ENCODE assay signal across 16 cellular contexts in genomic region chr12:96375173-96375572, GRCh38. TPM values are rescaled to one million over a fixed set of nuclear protein-coding genes. Genes with fewer than 3 reads are reported as not detected.
DNase-seq lines count a peak whose midpoint lies in the region; ATAC-seq, FAIRE-seq and TF ChIP-seq lines count a peak whose summit lies in the region.
"Had no signal": no experiment of that assay in that cellular context is flagged by ENCODE, and none has a peak within 500 bp of the region (broad histone marks: within the 10 kb centered on the region; RNA-seq: fewer than 3 reads in every experiment).

No MANE protein-coding gene starts in this region.

- FAIRE-seq in small intestine (lab: Jason Lieb, UNC): no peak
- FAIRE-seq: HTR-8/SVneo had no signal

- H3K36me3 Mint-ChIP-seq in activated T-cell treated with anti-CD3 and anti-CD28 coated beads, Interleukin-2, amount 50 U/mL, for 72 hours (ENCODE audit: insufficient read depth in 2 of 2): peaks cover 0 to 3% of the 10 kb centered on the region in 2 donors
- peaks cover 25% of the 10 kb centered on the region for H3K36me3 Mint-ChIP-seq in activated naive CD8-positive, alpha-beta T cell treated with anti-CD3 and anti-CD28 coated beads, Interleukin-2, amount 10 ng/mL, durations not matched to agents 7 days and 5 days

- intact Hi-C loops in left ventricle myocardium superior (cut with micrococcal nuclease) (no loop called here), breast epithelium (cut with DNase I; ENCODE audit: low total_unique reads) (no loop called here)

- TF ChIP-seq POLR2A in breast epithelium (IDR thresholded peaks at IDR 0.05): no peak

- no peak overlapping the region for H3K4me3 Mint-ChIP-seq in activated T-cell treated with anti-CD3 and anti-CD28 coated beads, Interleukin-2, amount 50 U/mL, for 72 hours
- H3K4me3 Mint-ChIP-seq in activated naive CD8-positive, alpha-beta T cell treated with anti-CD3 and anti-CD28 coated beads, Interleukin-2, amount 10 ng/mL, durations not matched to agents 7 days and 5 days: peak overlapping the region; percentile 34

- no peak for DNase-seq in activated T-cell treated with anti-CD3 and anti-CD28 coated beads, Interleukin-2, amount 50 U/mL, for 72 hours
- no peak for DNase-seq in activated T-cell treated with anti-CD3 and anti-CD28 coated beads, Interleukin-2, amount 50 U/mL, for 1 hour
- DNase-seq in activated naive CD8-positive, alpha-beta T cell treated with anti-CD3 and anti-CD28 coated beads, Interleukin-2, amount 10 ng/mL, durations not matched to agents 7 days and 5 days: no peak
- DNase-seq in left ventricle myocardium superior: no peak
- peak; percentile 51 for DNase-seq in small intestine
- no peak for DNase-seq in breast epithelium (ENCODE audit: low spot score in 2 of 2)
- DNase-seq: activated CD4-positive, alpha-beta T cell treated with anti-CD3 and anti-CD28 coated beads for 1 hour; DND-41; hypothalamus; NCI-H1694 treated with DMSO at 0.1 percent for 48 hours; NCI-H446; stimulated activated naive CD8-positive, alpha-beta T cell treated with anti-CD3 and anti-CD28 coated beads, Interleukin-15, Interleukin-2, amounts not matched to agents 100 U/mL and 50 U/mL, for 24 hours; T1000 had no signal

- no peaks in the 10 kb centered on the region for H3K27me3 ChIP-seq in small intestine (ENCODE audit: control insufficient read depth in 2 of 2, insufficient read depth in 2 of 2, low read length in 2 of 2)
- no peaks in the 10 kb centered on the region for H3K27me3 ChIP-seq in breast epithelium

- H3K36me3 ChIP-seq in small intestine (ENCODE audit: control insufficient read depth in 2 of 2, insufficient read depth in 2 of 2, low read length in 2 of 2) (no peaks in the 10 kb centered on the region), breast epithelium (no peaks in the 10 kb centered on the region)

- H3K4me1 ChIP-seq in small intestine (ENCODE audit: control insufficient read depth in 2 of 2, insufficient read depth in 1 of 2, low read depth in 1 of 2, low read length in 1 of 2): peaks cover 8 to 21% of the 10 kb centered on the region in 2 donors
- peaks cover 0 to 7% of the 10 kb centered on the region in 2 donors for H3K4me1 ChIP-seq in breast epithelium

- H3K4me3 ChIP-seq in small intestine (ENCODE audit: low read depth in 1 of 2, low read length in 2 of 2) (no peak overlapping the region), breast epithelium (no peak overlapping the region)

- POLR2A ChIA-PET in activated naive CD8-positive, alpha-beta T cell treated with anti-CD3 and anti-CD28 coated beads, Interleukin-2, amount 10 ng/mL, durations not matched to agents 7 days and 5 days (lab: Charles Lee): no interaction called here

- ATAC-seq in activated T-cell treated with anti-CD3 and anti-CD28 coated beads, Interleukin-2, amount 50 U/mL, for 72 hours (replicated peaks in 1 of 2): no peak
- ATAC-seq in activated naive CD8-positive, alpha-beta T cell treated with anti-CD3 and anti-CD28 coated beads, Interleukin-2, amount 10 ng/mL, durations not matched to agents 7 days and 5 days (ENCODE audit: low read depth): no peak
- ATAC-seq in left ventricle myocardium superior (peak; percentile 45), HG03378 (IDR thresholded peaks at IDR 0.05; ENCODE audit: unreplicated experiment) (no peak), HG03095 (IDR thresholded peaks at IDR 0.05; ENCODE audit: unreplicated experiment) (no peak)
- ATAC-seq: stimulated activated naive CD8-positive, alpha-beta T cell treated with anti-CD3 and anti-CD28 coated beads, Interleukin-15, Interleukin-2, amounts not matched to agents 100 U/mL and 50 U/mL, for 24 hours had no signal

- H3K9me3 Mint-ChIP-seq in activated T-cell treated with anti-CD3 and anti-CD28 coated beads, Interleukin-2, amount 50 U/mL, for 72 hours: no peaks in the 10 kb centered on the region
- H3K9me3 Mint-ChIP-seq in activated naive CD8-positive, alpha-beta T cell treated with anti-CD3 and anti-CD28 coated beads, Interleukin-2, amount 10 ng/mL, durations not matched to agents 7 days and 5 days: no peaks in the 10 kb centered on the region

- H3K27ac Mint-ChIP-seq in activated T-cell treated with anti-CD3 and anti-CD28 coated beads, Interleukin-2, amount 50 U/mL, for 72 hours: peak overlapping the region; percentile 43
- H3K27ac Mint-ChIP-seq in activated naive CD8-positive, alpha-beta T cell treated with anti-CD3 and anti-CD28 coated beads, Interleukin-2, amount 10 ng/mL, durations not matched to agents 7 days and 5 days: peak overlapping the region; percentile 26

- TF ChIP-seq CTCF in breast epithelium (IDR thresholded peaks at IDR 0.05): no peak

- H3K27me3 Mint-ChIP-seq in activated T-cell treated with anti-CD3 and anti-CD28 coated beads, Interleukin-2, amount 50 U/mL, for 72 hours (ENCODE audit: low read depth): no peaks in the 10 kb centered on the region
- no peaks in the 10 kb centered on the region for H3K27me3 Mint-ChIP-seq in activated naive CD8-positive, alpha-beta T cell treated with anti-CD3 and anti-CD28 coated beads, Interleukin-2, amount 10 ng/mL, durations not matched to agents 7 days and 5 days

- peaks cover 81% of the 10 kb centered on the region for H3K4me1 Mint-ChIP-seq in activated T-cell treated with anti-CD3 and anti-CD28 coated beads, Interleukin-2, amount 50 U/mL, for 72 hours (ENCODE audit: low read depth)
- H3K4me1 Mint-ChIP-seq in activated naive CD8-positive, alpha-beta T cell treated with anti-CD3 and anti-CD28 coated beads, Interleukin-2, amount 10 ng/mL, durations not matched to agents 7 days and 5 days: peaks cover 45% of the 10 kb centered on the region

- H3K27ac ChIP-seq in small intestine (ENCODE audit: low read depth in 1 of 2, low read length in 1 of 2): no peak overlapping the region
- H3K27ac ChIP-seq in breast epithelium: no peak overlapping the region

- H3K9me3 ChIP-seq in small intestine (ENCODE audit: control insufficient read depth, low read depth) (no peaks in the 10 kb centered on the region), breast epithelium (no peaks in the 10 kb centered on the region)

RNA-seq across cellular contexts. Expression of gene CDK17, which starts 25.1 kb away (rescaled TPM):
- 10 to 100 TPM; 54.4 to 61.9 TPM for total RNA-seq in activated T-cell treated with anti-CD3 and anti-CD28 coated beads, Interleukin-2, amount 50 U/mL, for 72 hours
- total RNA-seq in activated naive CD8-positive, alpha-beta T cell treated with anti-CD3 and anti-CD28 coated beads, Interleukin-2, amount 10 ng/mL, durations not matched to agents 7 days and 5 days: 10 to 100 TPM; 51.7 to 60.6 TPM
- total RNA-seq in left ventricle myocardium superior: 16.6 TPM
- 1 to 10 TPM; 7.6 to 8.5 (median 8.3) TPM for polyA plus RNA-seq in small intestine
- total RNA-seq in breast epithelium: 100 to 1,000 TPM in 1 of 3 donors, 10 to 100 TPM in 2; 47.7 to 113 (median 81.0) TPM
